ENCODE assay signal across 16 cellular contexts in the genomic region with DNA sequence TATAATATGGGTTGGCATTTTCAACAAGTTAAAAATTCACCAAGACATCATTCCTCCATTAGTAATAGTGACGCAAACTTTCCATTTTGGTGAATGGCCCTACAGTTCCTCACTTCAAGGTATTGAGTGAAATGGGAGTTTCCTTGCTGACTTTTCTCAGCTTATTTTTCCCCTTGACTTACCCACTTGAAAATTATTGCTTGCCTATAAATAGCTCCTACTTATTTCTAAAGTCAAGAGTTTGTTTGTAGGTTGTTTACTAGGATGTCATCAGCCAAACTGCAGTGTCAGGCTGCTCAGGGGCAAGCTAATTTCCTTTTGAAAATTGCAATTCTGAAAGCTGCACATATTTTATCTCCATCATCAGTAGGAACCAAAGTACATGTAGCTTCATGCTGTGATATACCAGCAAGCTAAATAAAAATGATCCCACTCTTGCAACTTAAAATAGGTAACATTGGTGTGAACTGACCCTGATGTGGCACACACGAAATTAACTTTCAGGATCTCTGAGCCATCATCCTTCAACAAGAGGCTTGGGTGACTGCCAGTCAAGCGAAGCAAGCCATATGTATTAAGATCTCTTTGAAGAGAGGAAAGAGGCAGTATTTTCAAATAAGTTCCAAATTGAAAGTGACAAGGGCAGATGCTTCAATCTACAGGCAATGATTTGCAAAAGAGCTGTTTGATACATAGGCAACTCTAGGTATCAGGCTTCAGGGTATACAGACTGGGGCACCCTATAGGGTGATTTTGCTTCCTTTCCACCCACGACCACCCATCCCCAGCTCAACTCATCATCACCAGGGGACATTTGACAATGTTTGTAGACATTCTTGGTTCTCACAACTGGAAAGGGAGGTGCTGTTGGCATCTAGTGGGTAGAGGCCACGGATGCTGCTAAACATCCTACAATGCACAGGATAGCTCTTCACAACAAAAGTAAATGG.
DNase-seq lines count a peak whose midpoint lies in the region; ATAC-seq, FAIRE-seq and TF ChIP-seq lines count a peak whose summit lies in the region.
"Had no signal": no experiment of that assay in that cellular context is flagged by ENCODE, and none has a peak within 500 bp of the region (broad histone marks: within the 10 kb centered on the region; RNA-seq: fewer than 3 reads in every experiment).

No MANE protein-coding gene starts in this region.

- POLR2A ChIA-PET in CD4-positive, alpha-beta T cell (lab: Charles Lee) = interaction anchor here (0.5 to 3.5 kb wide), 10 partner anchors 12 to 68 kb away, joined by 3 to 33 read pairs (median 7); partner anchors contain the start of gene RASGRP1

- peak; percentile 21 for ATAC-seq in CD4-positive, alpha-beta T cell (ENCODE audit: poor library complexity)
- ATAC-seq in HG02973 (IDR thresholded peaks at IDR 0.05; ENCODE audit: unreplicated experiment) (peak; percentile 51), GM18867 (IDR thresholded peaks at IDR 0.05; ENCODE audit: unreplicated experiment) (no peak)
- ATAC-seq: K562 had no signal

- no peaks in the 10 kb centered on the region for H3K27me3 Mint-ChIP-seq in CD4-positive, alpha-beta T cell
- no peaks in the 10 kb centered on the region for H3K27me3 Mint-ChIP-seq in activated T-helper 2 cell treated with anti-CD3 and anti-CD28 coated beads, Interferon-gamma antibody, Interleukin-2, Interleukin-4, amounts not matched to agents 10 μg/mL and 5 μg/mL and 100 μg/mL, durations not matched to agents 14 hours and 24 hours and 36 hours (ENCODE audit: low read depth)

- H3K4me3 Mint-ChIP-seq in CD4-positive, alpha-beta T cell = no peak overlapping the region
- H3K4me3 Mint-ChIP-seq in activated T-helper 2 cell treated with anti-CD3 and anti-CD28 coated beads, Interferon-gamma antibody, Interleukin-2, Interleukin-4, amounts not matched to agents 10 μg/mL and 5 μg/mL and 100 μg/mL, durations not matched to agents 14 hours and 24 hours and 36 hours (ENCODE audit: low read depth) = peak overlapping the region; percentile 11
- H3K4me3 Mint-ChIP-seq: HFFc6, mesothelial cell of epicardium had no signal

- H3K9me3 Mint-ChIP-seq in CD4-positive, alpha-beta T cell = no peaks in the 10 kb centered on the region
- H3K9me3 Mint-ChIP-seq in activated T-helper 2 cell treated with anti-CD3 and anti-CD28 coated beads, Interferon-gamma antibody, Interleukin-2, Interleukin-4, amounts not matched to agents 10 μg/mL and 5 μg/mL and 100 μg/mL, durations not matched to agents 14 hours and 24 hours and 36 hours = no peaks in the 10 kb centered on the region
- H3K9me3 Mint-ChIP-seq: HFFc6, mesothelial cell of epicardium had no signal

- no peak for DNase-seq in CD4-positive, alpha-beta T cell
- no peak for DNase-seq in GM18507 (ENCODE audit: extremely low spot score, insufficient read length, low read depth)
- DNase-seq in activated T-helper 2 cell treated with anti-CD3 and anti-CD28 coated beads, Interferon-gamma antibody, Interleukin-2, Interleukin-4, amounts not matched to agents 10 μg/mL and 5 μg/mL and 100 μg/mL, durations not matched to agents 14 hours and 24 hours and 36 hours (ENCODE audit: low spot score) = no peak
- DNase-seq in HuH-7 (ENCODE audit: low spot score) = no peak
- DNase-seq in NCI-H2107 (lab: John Stamatoyannopoulos, UW) = no peak
- DNase-seq in NCI-H524 treated with DMSO at 0.1 percent for 48 hours (lab: John Stamatoyannopoulos, UW) = no peak
- DNase-seq: HFFc6, NCI-H1436 treated with DMSO at 0.1 percent for 48 hours, occipital lobe, Peyer's patch, SW 1271 had no signal

- peaks cover 25% of the 10 kb centered on the region for H3K4me1 Mint-ChIP-seq in CD4-positive, alpha-beta T cell (ENCODE audit: low read depth)
- peaks cover 49% of the 10 kb centered on the region for H3K4me1 Mint-ChIP-seq in activated T-helper 2 cell treated with anti-CD3 and anti-CD28 coated beads, Interferon-gamma antibody, Interleukin-2, Interleukin-4, amounts not matched to agents 10 μg/mL and 5 μg/mL and 100 μg/mL, durations not matched to agents 14 hours and 24 hours and 36 hours (ENCODE audit: low read depth)
- H3K4me1 Mint-ChIP-seq: mesothelial cell of epicardium had no signal

- CTCF ChIA-PET in CD4-positive, alpha-beta T cell (lab: Charles Lee) = interaction anchor here (0.7 to 1.6 kb wide), 4 partner anchors 20 to 59 kb away, joined by 3 to 5 read pairs (median 4); no protein-coding TSS in a partner anchor

- no peaks in the 10 kb centered on the region for H3K9me3 ChIP-seq in CD4-positive, alpha-beta T cell (ENCODE audit: control insufficient read depth, low read length)
- H3K9me3 ChIP-seq: Peyer's patch had no signal

- no peaks in the 10 kb centered on the region for H3K36me3 Mint-ChIP-seq in CD4-positive, alpha-beta T cell (ENCODE audit: low read depth)
- H3K36me3 Mint-ChIP-seq in activated T-helper 2 cell treated with anti-CD3 and anti-CD28 coated beads, Interferon-gamma antibody, Interleukin-2, Interleukin-4, amounts not matched to agents 10 μg/mL and 5 μg/mL and 100 μg/mL, durations not matched to agents 14 hours and 24 hours and 36 hours (ENCODE audit: low read depth) = no peaks in the 10 kb centered on the region
- H3K36me3 Mint-ChIP-seq: mesothelial cell of epicardium had no signal

- H3K27ac ChIP-seq in CD4-positive, alpha-beta T cell (ENCODE audit: low read depth, low read length) = no peak overlapping the region
- H3K27ac ChIP-seq: Peyer's patch had no signal

- intact Hi-C loops in CD4-positive, alpha-beta T cell (cut with DNase I, micrococcal nuclease) = loop anchor here in 1 of 2 experiments (10.0 kb wide), 1 partner anchor 53 kb away; no protein-coding TSS in a partner anchor
- intact Hi-C loops in activated T-helper 2 cell treated with anti-CD3 and anti-CD28 coated beads, Interferon-gamma antibody, Interleukin-2, Interleukin-4, amounts not matched to agents 10 μg/mL and 5 μg/mL and 100 μg/mL, durations not matched to agents 14 hours and 24 hours and 36 hours (cut with micrococcal nuclease) = loop anchor here (1.0 kb wide), 2 partner anchors 19 to 39 kb away; no protein-coding TSS in a partner anchor

- H3K27ac Mint-ChIP-seq in CD4-positive, alpha-beta T cell = peak overlapping the region; percentile 62
- H3K27ac Mint-ChIP-seq in activated T-helper 2 cell treated with anti-CD3 and anti-CD28 coated beads, Interferon-gamma antibody, Interleukin-2, Interleukin-4, amounts not matched to agents 10 μg/mL and 5 μg/mL and 100 μg/mL, durations not matched to agents 14 hours and 24 hours and 36 hours = peak overlapping the region; percentile 85
- H3K27ac Mint-ChIP-seq: HFFc6, mesothelial cell of epicardium had no signal

- H3K27me3 ChIP-seq in CD4-positive, alpha-beta T cell (ENCODE audit: control insufficient read depth, insufficient read depth, low read length) = no peaks in the 10 kb centered on the region
- H3K27me3 ChIP-seq: Peyer's patch had no signal

- FAIRE-seq in GM18507 (lab: Jason Lieb, UNC) = peak; percentile 81
- FAIRE-seq: endothelial cell of umbilical vein, K562 had no signal

- TF ChIP-seq CTCF in CD4-positive, alpha-beta T cell (IDR thresholded peaks at IDR 0.05) = no peak
